Comparison of ENCODE assay signal across 8 cellular contexts in the genomic region with DNA sequence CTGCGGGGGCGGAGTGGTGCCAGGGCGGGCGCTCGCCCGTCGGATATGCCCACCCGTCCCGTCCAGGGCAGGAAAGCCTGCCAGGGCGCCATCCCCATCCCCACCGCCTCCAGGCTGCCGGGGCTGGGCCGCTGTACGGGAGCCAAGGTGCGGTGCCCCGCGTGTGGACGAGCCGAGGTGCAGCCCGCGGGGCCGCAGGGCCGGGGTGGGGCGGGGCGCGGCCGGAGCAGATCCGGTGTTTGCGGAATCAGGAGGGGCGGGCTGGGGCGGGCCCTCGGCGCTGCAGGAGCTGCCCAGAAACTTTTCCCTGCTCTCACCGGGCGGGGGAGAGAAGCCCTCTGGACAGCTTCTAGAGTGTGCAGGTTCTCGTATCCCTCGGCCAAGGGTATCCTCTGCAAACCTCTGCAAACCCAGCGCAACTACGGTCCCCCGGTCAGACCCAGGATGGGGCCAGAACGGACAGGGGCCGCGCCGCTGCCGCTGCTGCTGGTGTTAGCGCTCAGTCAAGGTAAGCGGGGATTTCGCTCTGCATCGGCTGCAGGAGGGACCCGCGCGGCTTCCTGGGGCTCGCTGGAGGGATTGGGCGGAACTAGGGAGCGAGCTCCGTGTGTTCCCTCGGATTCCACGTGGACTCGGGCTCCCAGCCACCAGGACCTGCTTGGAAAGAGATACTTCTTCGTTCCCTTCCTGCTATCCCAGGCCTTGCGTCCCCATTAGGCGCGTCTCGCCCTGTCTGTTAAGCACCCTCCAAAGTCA. TPM values are rescaled to one million over a fixed set of nuclear protein-coding genes. Genes with fewer than 3 reads are reported as not detected.
DNase-seq lines count a peak whose midpoint lies in the region; ATAC-seq and TF ChIP-seq lines count a peak whose summit lies in the region.

Gene ITGA2, plus strand, starts transcription at position 328 of the 756 bp plus-strand sequence. Its CDS starts 117 bp downstream, at position 445.

- peak within 1 kb of the TSS in 1 of 3 donors; percentile 22 for H3K27ac Mint-ChIP-seq in CD4-positive, CD25-positive, alpha-beta regulatory T cell
- peak within 1 kb of the TSS; percentile 33 for H3K27ac Mint-ChIP-seq in activated CD8-positive, alpha-beta T cell treated with anti-CD3 and anti-CD28 coated beads, Interleukin-2, amount 10 ng/mL, durations not matched to agents 7 days and 5 days

- H3K27me3 Mint-ChIP-seq in CD4-positive, CD25-positive, alpha-beta regulatory T cell = peaks cover 60% of the 10 kb centered on the region
- peaks cover 36% of the 10 kb centered on the region for H3K27me3 Mint-ChIP-seq in activated CD8-positive, alpha-beta T cell treated with anti-CD3 and anti-CD28 coated beads, Interleukin-2, amount 10 ng/mL, durations not matched to agents 7 days and 5 days (ENCODE audit: low read depth)

- H3K4me3 Mint-ChIP-seq in CD4-positive, CD25-positive, alpha-beta regulatory T cell = peak within 1 kb of the TSS; percentile 61 to 81 (median 77)
- H3K4me3 Mint-ChIP-seq in activated CD8-positive, alpha-beta T cell treated with anti-CD3 and anti-CD28 coated beads, Interleukin-2, amount 10 ng/mL, durations not matched to agents 7 days and 5 days = peak within 1 kb of the TSS; percentile 78

- TF ChIP-seq CTCF in tibial artery (IDR thresholded peaks at IDR 0.05) = no peak

- H3K9me3 Mint-ChIP-seq in CD4-positive, CD25-positive, alpha-beta regulatory T cell = no peaks in the 10 kb centered on the region
- H3K9me3 Mint-ChIP-seq in activated CD8-positive, alpha-beta T cell treated with anti-CD3 and anti-CD28 coated beads, Interleukin-2, amount 10 ng/mL, durations not matched to agents 7 days and 5 days (ENCODE audit: insufficient read depth) = no peaks in the 10 kb centered on the region

- POLR2A ChIA-PET in activated CD8-positive, alpha-beta T cell treated with anti-CD3 and anti-CD28 coated beads, Interleukin-2, amount 10 ng/mL, durations not matched to agents 7 days and 5 days (lab: Charles Lee) = interaction anchor here (1.3 to 1.9 kb wide), 2 partner anchors 10 to 43 kb away, joined by 4 to 6 read pairs; no protein-coding TSS in a partner anchor

- H3K27me3 ChIP-seq in CD4-positive, CD25-positive, alpha-beta regulatory T cell (ENCODE audit: control insufficient read depth, insufficient read depth, low read length) = peaks cover 45% of the 10 kb centered on the region
- H3K27me3 ChIP-seq in mucosa of stomach (ENCODE audit: control insufficient read depth, insufficient read depth, low read length) = no peaks in the 10 kb centered on the region
- H3K27me3 ChIP-seq in tibial artery = no peaks in the 10 kb centered on the region

- H3K36me3 Mint-ChIP-seq in CD4-positive, CD25-positive, alpha-beta regulatory T cell = peaks cover 3% of the 10 kb centered on the region
- peaks cover 17% of the 10 kb centered on the region for H3K36me3 Mint-ChIP-seq in activated CD8-positive, alpha-beta T cell treated with anti-CD3 and anti-CD28 coated beads, Interleukin-2, amount 10 ng/mL, durations not matched to agents 7 days and 5 days (ENCODE audit: low read depth)

- intact Hi-C loops in tibial artery (cut with DNase I; ENCODE audit: low total_unique reads) = no loop called here

- H3K27ac ChIP-seq in CD4-positive, CD25-positive, alpha-beta regulatory T cell (ENCODE audit: insufficient read depth, low read length, poor library complexity, severe bottlenecking) = no peak within 1 kb of the TSS
- H3K27ac ChIP-seq in tibial artery = peak within 1 kb of the TSS; percentile 69 to 74

- no peak for DNase-seq in CD4-positive, CD25-positive, alpha-beta regulatory T cell
- peak; percentile 74 for DNase-seq in M059J (ENCODE audit: low read depth)
- DNase-seq in activated CD8-positive, alpha-beta T cell treated with anti-CD3 and anti-CD28 coated beads, Interleukin-2, amount 10 ng/mL, durations not matched to agents 7 days and 5 days = peak; percentile 53
- DNase-seq in tibial artery = peak; percentile 28 to 67
- DNase-seq in SHP77 (lab: John Stamatoyannopoulos, UW) = no peak

- peak within 1 kb of the TSS; percentile 74 for H3K9ac ChIP-seq in mucosa of stomach (ENCODE audit: low read length)

- peaks cover 23% of the 10 kb centered on the region for H3K4me1 ChIP-seq in CD4-positive, CD25-positive, alpha-beta regulatory T cell (ENCODE audit: control insufficient read depth, insufficient read depth, low read length, poor library complexity, severe bottlenecking)
- H3K4me1 ChIP-seq in mucosa of stomach (ENCODE audit: control insufficient read depth, insufficient read depth, low read length) (peaks cover 18% of the 10 kb centered on the region), tibial artery (peaks cover 0 to 19% (median 7%) of the 10 kb centered on the region in 4 donors)

- CTCF ChIA-PET in activated CD8-positive, alpha-beta T cell treated with anti-CD3 and anti-CD28 coated beads, Interleukin-2, amount 10 ng/mL, durations not matched to agents 7 days and 5 days (lab: Charles Lee) = interaction anchor here (0.6 to 8.5 kb wide), 8 partner anchors 10 to 107 kb away, joined by 3 to 81 read pairs (median 4); no protein-coding TSS in a partner anchor

- peak; percentile 24 to 25 for ATAC-seq in CD4-positive, CD25-positive, alpha-beta regulatory T cell (ENCODE audit: low read depth in 2 of 2)
- ATAC-seq in GM21529 (IDR thresholded peaks at IDR 0.05; ENCODE audit: unreplicated experiment) (peak; percentile 59), esophagus mucosa (peak; percentile 78)
- ATAC-seq in activated CD8-positive, alpha-beta T cell treated with anti-CD3 and anti-CD28 coated beads, Interleukin-2, amount 10 ng/mL, durations not matched to agents 7 days and 5 days = peak; percentile 80

- peaks cover 0 to 17% (median 7%) of the 10 kb centered on the region in 4 donors for H3K4me1 Mint-ChIP-seq in CD4-positive, CD25-positive, alpha-beta regulatory T cell
- peaks cover 32% of the 10 kb centered on the region for H3K4me1 Mint-ChIP-seq in activated CD8-positive, alpha-beta T cell treated with anti-CD3 and anti-CD28 coated beads, Interleukin-2, amount 10 ng/mL, durations not matched to agents 7 days and 5 days (ENCODE audit: low read depth)

- peak within 1 kb of the TSS; percentile 41 for H3K4me3 ChIP-seq in CD4-positive, CD25-positive, alpha-beta regulatory T cell (ENCODE audit: low read depth, low read length)
- H3K4me3 ChIP-seq in mucosa of stomach (ENCODE audit: low read length) = peak within 1 kb of the TSS; percentile 57
- H3K4me3 ChIP-seq in tibial artery = peak within 1 kb of the TSS; percentile 61 to 77

- no peaks in the 10 kb centered on the region for H3K36me3 ChIP-seq in CD4-positive, CD25-positive, alpha-beta regulatory T cell (ENCODE audit: control insufficient read depth, insufficient read depth, low read length)
- no peaks in the 10 kb centered on the region for H3K36me3 ChIP-seq in mucosa of stomach (ENCODE audit: control insufficient read depth, insufficient read depth, low read length)
- no peaks in the 10 kb centered on the region for H3K36me3 ChIP-seq in tibial artery

- H3K9me3 ChIP-seq in CD4-positive, CD25-positive, alpha-beta regulatory T cell (ENCODE audit: control insufficient read depth in 2 of 2, low read length in 2 of 2) = no peaks in the 10 kb centered on the region
- no peaks in the 10 kb centered on the region for H3K9me3 ChIP-seq in mucosa of stomach (ENCODE audit: control insufficient read depth, low read length)
- no peaks in the 10 kb centered on the region for H3K9me3 ChIP-seq in tibial artery

RNA-seq across cellular contexts. Expression of gene ITGA2, which starts in this region (rescaled TPM):
- total RNA-seq in CD4-positive, CD25-positive, alpha-beta regulatory T cell = 0.42 TPM
- under 1 TPM; 0.03 to 0.29 (median 0.06) TPM for polyA plus RNA-seq in CD4-positive, CD25-positive, alpha-beta regulatory T cell
- total RNA-seq in M059J (2014; rRNA removed; shearing (Covaris generic)) = 24.6 and 30.1 TPM in 2 replicates
- total RNA-seq in activated CD8-positive, alpha-beta T cell treated with anti-CD3 and anti-CD28 coated beads, Interleukin-2, amount 10 ng/mL, durations not matched to agents 7 days and 5 days = 1 to 10 TPM; 4.3 to 4.8 TPM
- total RNA-seq in esophagus mucosa = 31.3 TPM

Comparison
In these comparisons a context has a peak if more than half of its experiments do, and no peak if none do; other contexts are left out.
1. Peak in ATAC-seq and H3K4me3 ChIP-seq in CD4-positive, CD25-positive, alpha-beta regulatory T cell; RNA of the gene not detected or under 1 TPM.
2. ATAC-seq: peak in every context shown above with its lines; median percentile 80 in activated CD8-positive, alpha-beta T cell treated with anti-CD3 and anti-CD28 coated beads, Interleukin-2, amount 10 ng/mL, durations not matched to agents 7 days and 5 days; 78 in esophagus mucosa; 59 in GM21529; 24 in CD4-positive, CD25-positive, alpha-beta regulatory T cell.
3. DNase-seq: peak in M059J (single experiment), activated CD8-positive, alpha-beta T cell treated with anti-CD3 and anti-CD28 coated beads, Interleukin-2, amount 10 ng/mL, durations not matched to agents 7 days and 5 days (single experiment) and tibial artery (2 of 2); none in CD4-positive, CD25-positive, alpha-beta regulatory T cell (0 of 3) and SHP77 (0 of 2).
4. Peak in every context shown above with its lines, with median percentiles within 50 percentile points of each other: H3K4me3 ChIP-seq.